In genomic region chr22:17213976-17214375, GRCh38 we compare ENCODE assay signal across 9 cellular contexts. TPM values are rescaled to one million over a fixed set of nuclear protein-coding genes. Genes with fewer than 3 reads are reported as not detected.
A peak's percentile ranks its signal among the peaks of the same experiment; 100 is the strongest.
DNase-seq lines count a peak whose midpoint lies in the region; ATAC-seq and TF ChIP-seq lines count a peak whose summit lies in the region.
"Had no signal": no experiment of that assay in that cellular context is flagged by ENCODE, and none has a peak within 500 bp of the region (broad histone marks: within the 10 kb centered on the region; RNA-seq: fewer than 3 reads in every experiment).

No MANE protein-coding gene starts in this region.

- no peaks in the 10 kb centered on the region for H3K27me3 Mint-ChIP-seq in activated naive CD8-positive, alpha-beta T cell treated with anti-CD3 and anti-CD28 coated beads, Interleukin-2, amount 50 U/mL, for 24 hours
- no peaks in the 10 kb centered on the region for H3K27me3 Mint-ChIP-seq in stimulated activated naive CD8-positive, alpha-beta T cell treated with anti-CD3 and anti-CD28 coated beads, Interleukin-15, amount 100 ng/mL, for 72 hours
- H3K27me3 Mint-ChIP-seq: naive B cell had no signal

- peaks cover 36% of the 10 kb centered on the region for H3K4me1 Mint-ChIP-seq in activated naive CD8-positive, alpha-beta T cell treated with anti-CD3 and anti-CD28 coated beads, Interleukin-2, amount 50 U/mL, for 24 hours
- peaks cover 54% of the 10 kb centered on the region for H3K4me1 Mint-ChIP-seq in stimulated activated naive CD8-positive, alpha-beta T cell treated with anti-CD3 and anti-CD28 coated beads, Interleukin-15, amount 100 ng/mL, for 72 hours

- no peak overlapping the region for H3K27ac Mint-ChIP-seq in activated naive CD8-positive, alpha-beta T cell treated with anti-CD3 and anti-CD28 coated beads, Interleukin-2, amount 50 U/mL, for 24 hours
- no peak overlapping the region for H3K27ac Mint-ChIP-seq in stimulated activated naive CD8-positive, alpha-beta T cell treated with anti-CD3 and anti-CD28 coated beads, Interleukin-15, amount 100 ng/mL, for 72 hours

- peaks cover 47% of the 10 kb centered on the region for H3K4me1 ChIP-seq in OCI-LY7 (ENCODE audit: insufficient read depth, low read length, poor library complexity, severe bottlenecking)

- peak overlapping the region; percentile 4 for H3K27ac ChIP-seq in OCI-LY7 (ENCODE audit: low read depth, low read length, poor library complexity, severe bottlenecking)

- no peaks in the 10 kb centered on the region for H4K20me1 ChIP-seq in OCI-LY7 (ENCODE audit: insufficient read depth, low read length)

- peak overlapping the region; percentile 4; the same call in 1 of the 2 replicates for H3K4me2 ChIP-seq in OCI-LY7 (ENCODE audit: low read length)

- no peaks in the 10 kb centered on the region for H3K36me3 ChIP-seq in OCI-LY7 (ENCODE audit: insufficient read depth, low read length)

- BruUV-seq in OCI-LY7 (replicated peaks; lab: Mats Ljungman, UMichigan): no TSS peak

- CTCF ChIA-PET in OCI-LY7 (lab: Charles Lee; ENCODE audit: unreplicated experiment): interaction anchor here (0.6 kb wide), 1 partner anchor 167 kb away, joined by 3 read pairs; no protein-coding TSS in a partner anchor

- peak; percentile 62 for TF ChIP-seq CTCF in GM13977 (IDR thresholded peaks at IDR 0.05; ENCODE audit: extremely low read depth, insufficient read depth, missing control alignments)
- TF ChIP-seq CTCF in OCI-LY7 (conservative IDR thresholded peaks at IDR 0.05; ENCODE audit: low read length): peak; percentile 72

- POLR2A ChIA-PET in OCI-LY7 (lab: Charles Lee): interaction anchor here (0.5 to 1.1 kb wide), 3 partner anchors 11 to 585 kb away, joined by 3 to 5 read pairs (median 4); no protein-coding TSS in a partner anchor

- no peaks in the 10 kb centered on the region for H3K9me2 ChIP-seq in OCI-LY7 (ENCODE audit: insufficient read depth, low read length)

- H3K79me2 ChIP-seq in OCI-LY7 (ENCODE audit: insufficient read depth, low read depth, low read length): peaks cover 11% of the 10 kb centered on the region; the same call in 1 of the 2 replicates

- in situ Hi-C loops in GM13977 (cut with MboI; ENCODE audit: low pct_unique_long_range_greater_than_20kb, low sequenced_read_pairs, unreplicated experiment): no loop called here

- no peak overlapping the region; the same call in 1 of the 2 replicates for H2AFZ ChIP-seq in OCI-LY7 (ENCODE audit: low read length)

- H3K4me3 Mint-ChIP-seq in activated naive CD8-positive, alpha-beta T cell treated with anti-CD3 and anti-CD28 coated beads, Interleukin-2, amount 50 U/mL, for 24 hours: no peak overlapping the region
- H3K4me3 Mint-ChIP-seq in stimulated activated naive CD8-positive, alpha-beta T cell treated with anti-CD3 and anti-CD28 coated beads, Interleukin-15, amount 100 ng/mL, for 72 hours: no peak overlapping the region

- H3K4me3 ChIP-seq in OCI-LY7 (ENCODE audit: low read depth, low read length, poor library complexity, severe bottlenecking): no peak overlapping the region

- intact Hi-C loops in OCI-LY7 (cut with micrococcal nuclease; ENCODE audit: unreplicated experiment): loop anchor here (2.0 to 10.0 kb wide), 2 partner anchors 155 to 421 kb away; partner anchors contain the start of genes BCL2L13 and CECR2

- DNase-seq in GM13977 (ENCODE audit: low spot score): peak; percentile 39
- peak; percentile 67 for DNase-seq in OCI-LY7 (ENCODE audit: low spot score)
- peak; percentile 58 for DNase-seq in activated naive CD8-positive, alpha-beta T cell treated with anti-CD3 and anti-CD28 coated beads, Interleukin-2, amount 50 U/mL, for 24 hours
- peak; percentile 68 for DNase-seq in left kidney (ENCODE audit: low read depth, low spot score)
- peak; percentile 42 to 62 for DNase-seq in stimulated activated naive CD8-positive, alpha-beta T cell treated with anti-CD3 and anti-CD28 coated beads, Interleukin-15, amount 100 ng/mL, for 72 hours
- DNase-seq: naive B cell had no signal

- H3K9me3 Mint-ChIP-seq in activated naive CD8-positive, alpha-beta T cell treated with anti-CD3 and anti-CD28 coated beads, Interleukin-2, amount 50 U/mL, for 24 hours: no peaks in the 10 kb centered on the region
- H3K9me3 Mint-ChIP-seq in stimulated activated naive CD8-positive, alpha-beta T cell treated with anti-CD3 and anti-CD28 coated beads, Interleukin-15, amount 100 ng/mL, for 72 hours: peaks cover 5 to 7% of the 10 kb centered on the region in 2 donors
- H3K9me3 Mint-ChIP-seq: naive B cell had no signal

- H3K36me3 Mint-ChIP-seq in activated naive CD8-positive, alpha-beta T cell treated with anti-CD3 and anti-CD28 coated beads, Interleukin-2, amount 50 U/mL, for 24 hours (ENCODE audit: low read depth): peaks cover 2% of the 10 kb centered on the region

- H3K9me3 ChIP-seq in OCI-LY7 (ENCODE audit: low read length): no peaks in the 10 kb centered on the region

- ATAC-seq in activated naive CD8-positive, alpha-beta T cell treated with anti-CD3 and anti-CD28 coated beads, Interleukin-2, amount 50 U/mL, for 24 hours: peak; percentile 40
- ATAC-seq in stimulated activated naive CD8-positive, alpha-beta T cell treated with anti-CD3 and anti-CD28 coated beads, Interleukin-15, amount 100 ng/mL, for 72 hours: peak; percentile 73
- ATAC-seq in GM18519 (IDR thresholded peaks at IDR 0.05; ENCODE audit: low FRiP score, unreplicated experiment): no peak
- no peak for ATAC-seq in HG02981 (IDR thresholded peaks at IDR 0.05; ENCODE audit: unreplicated experiment)
- no peak for ATAC-seq in GM19395 (IDR thresholded peaks at IDR 0.05; ENCODE audit: unreplicated experiment)

RNA-seq across cellular contexts. Expression of gene ADA2, which starts 5.3 kb away (rescaled TPM):
- 16.5 and 19.6 TPM in 2 replicates for total RNA-seq in OCI-LY7 (2014; rRNA removed; shearing (Covaris generic))
- 42.8 and 49.5 TPM in 2 replicates for total RNA-seq in OCI-LY7 (2022)

RNA-seq across cellular contexts. Expression of gene HDHD5, which starts 54.9 kb away (rescaled TPM):
- 77.3 and 84.6 TPM in 2 replicates for total RNA-seq in OCI-LY7 (2014; rRNA removed; shearing (Covaris generic))
- 60.3 and 77.4 TPM in 2 replicates for total RNA-seq in OCI-LY7 (2022)

Comparison
In these comparisons a context has a peak if more than half of its experiments do, and no peak if none do; other contexts are left out.
1. ATAC-seq: peak in activated naive CD8-positive, alpha-beta T cell treated with anti-CD3 and anti-CD28 coated beads, Interleukin-2, amount 50 U/mL, for 24 hours (single experiment) and stimulated activated naive CD8-positive, alpha-beta T cell treated with anti-CD3 and anti-CD28 coated beads, Interleukin-15, amount 100 ng/mL, for 72 hours (single experiment); none in GM18519 (single experiment), HG02981 (single experiment) and GM19395 (single experiment).
2. Peak in every context shown above with its lines, with median percentiles within 50 percentile points of each other: DNase-seq.